Comparison of ENCODE assay signal across 16 cellular contexts in genomic region chr3:189277711-189278110, GRCh38.
DNase-seq lines count a peak whose midpoint lies in the region; ATAC-seq, FAIRE-seq and TF ChIP-seq lines count a peak whose summit lies in the region.
"Had no signal": no experiment of that assay in that cellular context is flagged by ENCODE, and none has a peak within 500 bp of the region (broad histone marks: within the 10 kb centered on the region; RNA-seq: fewer than 3 reads in every experiment).

No MANE protein-coding gene starts in this region.

- peak; percentile 92 for FAIRE-seq in GM12892 (lab: Jason Lieb, UNC)

- no peaks in the 10 kb centered on the region for H3K27me3 Mint-ChIP-seq in activated T-helper 1 cell treated with anti-CD3 and anti-CD28 coated beads, Interleukin-12 subunit alpha, Interleukin-12 subunit beta, Interleukin-2, Interleukin-4 antibody, amounts not matched to agents 30 ng/mL and 10 ng/mL and 1 ng/mL, durations not matched to agents 14 hours and 24 hours and 36 hours (ENCODE audit: insufficient read depth)

- TF ChIP-seq CTCF in epithelial cell of esophagus (IDR thresholded peaks at IDR 0.05; ENCODE audit: insufficient read depth, low read depth, low read length, missing control alignments), result no peak

- no peak overlapping the region for H3K4me3 ChIP-seq in epithelial cell of esophagus (ENCODE audit: low read length)
- H3K4me3 ChIP-seq: right lobe of liver, suprapubic skin had no signal

- ATAC-seq in GM21825 (IDR thresholded peaks at IDR 0.05; ENCODE audit: unreplicated experiment) (no peak), GM18505 (IDR thresholded peaks at IDR 0.05; ENCODE audit: unreplicated experiment) (no peak), GM21381 (IDR thresholded peaks at IDR 0.05; ENCODE audit: unreplicated experiment) (no peak)

- peaks cover 12% of the 10 kb centered on the region for H3K36me3 Mint-ChIP-seq in activated T-helper 1 cell treated with anti-CD3 and anti-CD28 coated beads, Interleukin-12 subunit alpha, Interleukin-12 subunit beta, Interleukin-2, Interleukin-4 antibody, amounts not matched to agents 30 ng/mL and 10 ng/mL and 1 ng/mL, durations not matched to agents 14 hours and 24 hours and 36 hours (ENCODE audit: low read depth)
- H3K36me3 Mint-ChIP-seq: natural killer cell treated with Interleukin-12 subunit alpha and Interleukin-12 subunit beta and Interleukin-15 and Interleukin-18, amount 100 ng/mL, for 72 hours had no signal

- TF ChIP-seq POLR2A in GM12892 (IDR thresholded peaks at IDR 0.05; ENCODE audit: low read depth, low read length) (no peak), GM18505 (IDR thresholded peaks at IDR 0.05; ENCODE audit: borderline replicate concordance, extremely low read depth, insufficient read depth, insufficient read length) (no peak)

- peaks cover 16% of the 10 kb centered on the region for H3K9me3 Mint-ChIP-seq in activated T-helper 1 cell treated with anti-CD3 and anti-CD28 coated beads, Interleukin-12 subunit alpha, Interleukin-12 subunit beta, Interleukin-2, Interleukin-4 antibody, amounts not matched to agents 30 ng/mL and 10 ng/mL and 1 ng/mL, durations not matched to agents 14 hours and 24 hours and 36 hours
- H3K9me3 Mint-ChIP-seq: H9 had no signal

- DNase-seq in CD1c-positive myeloid dendritic cell (ENCODE audit: extremely low spot score) (peak; percentile 52), GM12892 (ENCODE audit: insufficient read length) (no peak), NOMO-1 (lab: John Stamatoyannopoulos, UW; ENCODE audit: unreplicated experiment in 2 of 2) (peak; percentile 52 to 72), epithelial cell of esophagus (ENCODE audit: low read depth) (peak; percentile 72)
- DNase-seq in activated T-helper 1 cell treated with anti-CD3 and anti-CD28 coated beads, Interleukin-12 subunit alpha, Interleukin-12 subunit beta, Interleukin-2, Interleukin-4 antibody, amounts not matched to agents 30 ng/mL and 10 ng/mL and 1 ng/mL, durations not matched to agents 14 hours and 24 hours and 36 hours (ENCODE audit: low spot score), result no peak
- DNase-seq: activated CD4-positive, CD25-positive, alpha-beta regulatory T cell; brain microvascular endothelial cell; H9; head of caudate nucleus; NCI-H526 treated with DMSO at 0.1 percent for 48 hours; right lobe of liver had no signal

- no peak overlapping the region for H3K4me3 Mint-ChIP-seq in activated T-helper 1 cell treated with anti-CD3 and anti-CD28 coated beads, Interleukin-12 subunit alpha, Interleukin-12 subunit beta, Interleukin-2, Interleukin-4 antibody, amounts not matched to agents 30 ng/mL and 10 ng/mL and 1 ng/mL, durations not matched to agents 14 hours and 24 hours and 36 hours
- H3K4me3 Mint-ChIP-seq: H9 had no signal

- intact Hi-C loops in activated T-helper 1 cell treated with anti-CD3 and anti-CD28 coated beads, Interleukin-12 subunit alpha, Interleukin-12 subunit beta, Interleukin-2, Interleukin-4 antibody, amounts not matched to agents 30 ng/mL and 10 ng/mL and 1 ng/mL, durations not matched to agents 14 hours and 24 hours and 36 hours (cut with micrococcal nuclease), result no loop called here

- no peak overlapping the region for H3K27ac Mint-ChIP-seq in activated T-helper 1 cell treated with anti-CD3 and anti-CD28 coated beads, Interleukin-12 subunit alpha, Interleukin-12 subunit beta, Interleukin-2, Interleukin-4 antibody, amounts not matched to agents 30 ng/mL and 10 ng/mL and 1 ng/mL, durations not matched to agents 14 hours and 24 hours and 36 hours
- H3K27ac Mint-ChIP-seq: H9; natural killer cell treated with Interleukin-12 subunit alpha and Interleukin-12 subunit beta and Interleukin-15 and Interleukin-18, amount 100 ng/mL, for 72 hours had no signal

- peaks cover 38% of the 10 kb centered on the region for H3K4me1 Mint-ChIP-seq in activated T-helper 1 cell treated with anti-CD3 and anti-CD28 coated beads, Interleukin-12 subunit alpha, Interleukin-12 subunit beta, Interleukin-2, Interleukin-4 antibody, amounts not matched to agents 30 ng/mL and 10 ng/mL and 1 ng/mL, durations not matched to agents 14 hours and 24 hours and 36 hours (ENCODE audit: low read depth)

Comparison
In these comparisons a context has a peak if more than half of its experiments do, and no peak if none do; other contexts are left out.
1. DNase-seq: peak in CD1c-positive myeloid dendritic cell (single experiment), NOMO-1 (2 of 2) and epithelial cell of esophagus (single experiment); none in GM12892 (single experiment) and activated T-helper 1 cell treated with anti-CD3 and anti-CD28 coated beads, Interleukin-12 subunit alpha, Interleukin-12 subunit beta, Interleukin-2, Interleukin-4 antibody, amounts not matched to agents 30 ng/mL and 10 ng/mL and 1 ng/mL, durations not matched to agents 14 hours and 24 hours and 36 hours (single experiment).